Comparison of ENCODE assay signal across 8 cellular contexts in the genomic region with DNA sequence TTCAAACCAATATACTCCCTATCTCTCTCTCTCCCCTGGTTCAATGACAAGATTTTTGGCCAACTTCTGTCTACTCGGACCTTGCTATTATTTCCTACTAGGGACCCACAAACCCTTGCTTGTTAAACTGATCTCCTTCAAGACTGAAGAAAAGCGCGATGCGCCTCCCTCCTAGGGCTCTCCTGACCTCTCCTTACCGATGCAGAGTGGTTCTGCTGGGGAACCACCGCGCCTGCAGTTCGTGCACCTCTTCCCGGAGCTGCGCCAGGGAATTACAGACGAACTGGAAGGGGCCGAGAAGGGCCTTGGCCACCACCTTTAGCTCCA. TPM values are rescaled to one million over a fixed set of nuclear protein-coding genes. Genes with fewer than 3 reads are reported as not detected.
DNase-seq lines count a peak whose midpoint lies in the region; ATAC-seq and TF ChIP-seq lines count a peak whose summit lies in the region.
"Not testable (repeated sequence)": the region's sequence is repeated elsewhere in the genome, so short reads cannot be mapped to it uniquely, and the experiment has no call there.

No MANE protein-coding gene starts in this region.

- peaks cover 15% of the 10 kb centered on the region for H3K27me3 Mint-ChIP-seq in MCF 10A (ENCODE audit: insufficient read depth, unreplicated experiment)

- H3K4me1 ChIP-seq in SK-N-SH (ENCODE audit: control insufficient read depth in 1 of 2, insufficient read depth in 2 of 2, low read depth in 1 of 2, low read length in 1 of 2); iPS DF 6.9 (ENCODE audit: control insufficient read depth, insufficient read depth, low read length); osteoblast (ENCODE audit: insufficient read depth, low read length): not testable (repeated sequence)

- H3K9ac ChIP-seq in SK-N-SH, result peak overlapping the region; percentile 69

- H3K27ac ChIP-seq in SK-N-SH (ENCODE audit: low read depth in 2 of 2, low read length in 1 of 2); iPS DF 6.9 (ENCODE audit: low read length); osteoblast (ENCODE audit: low read depth, low read length): not testable (repeated sequence)

- peak; percentile 38 for ATAC-seq in GM18868 (IDR thresholded peaks at IDR 0.05; ENCODE audit: unreplicated experiment)
- ATAC-seq in HG02840 (IDR thresholded peaks at IDR 0.05; ENCODE audit: low FRiP score, unreplicated experiment), result peak; percentile 36

- not testable (repeated sequence) for H3K27me3 ChIP-seq in SK-N-SH (ENCODE audit: insufficient read depth); iPS DF 6.9 (ENCODE audit: control insufficient read depth, insufficient read depth, low read length); osteoblast (ENCODE audit: insufficient read depth, low read length)

- H3K4me3 Mint-ChIP-seq in MCF 10A (ENCODE audit: unreplicated experiment), result peak overlapping the region; percentile 80

- 2% methylated on average over 12 of the region's 12 CpGs for WGBS in SK-N-SH (ENCODE audit: low lambda C conversion rate)
- WGBS in iPS DF 6.9 (ENCODE audit: insufficient coverage, insufficient read length), result no CpG with 5 or more reads among the region's 12 CpGs

- CTCF ChIA-PET in SK-N-SH (lab: Yijun Ruan, JAX), result not testable (repeated sequence)
- CTCF ChIA-PET in MCF 10A (lab: Yijun Ruan, JAX), result interaction anchor here (0.6 to 0.9 kb wide), 3 partner anchors 10 to 126 kb away, joined by 3 read pairs; no protein-coding TSS in a partner anchor

- not testable (repeated sequence) for H4K20me1 ChIP-seq in SK-N-SH (ENCODE audit: insufficient read depth); osteoblast (ENCODE audit: insufficient read depth, low read length)

- TF ChIP-seq EP300 in SK-N-SH (IDR thresholded peaks at IDR 0.05; ENCODE audit: borderline replicate concordance in 1 of 2, low read depth in 1 of 2, low read length in 1 of 2), result not testable (repeated sequence)

- H3K4me3 ChIP-seq in SK-N-SH (ENCODE audit: low read depth in 2 of 2, low read length in 1 of 2) (peak overlapping the region; percentile 74 to 77), iPS DF 6.9 (ENCODE audit: low read length) (peak overlapping the region; percentile 34; the same call in 1 of the 2 replicates), osteoblast (ENCODE audit: insufficient read depth, low read length) (peak overlapping the region; percentile 70)

- H3K79me2 ChIP-seq in SK-N-SH (ENCODE audit: insufficient read depth); osteoblast (ENCODE audit: insufficient read depth, low read length): not testable (repeated sequence)

- H3K36me3 ChIP-seq in SK-N-SH (replicated peaks in 1 of 2; ENCODE audit: control insufficient read depth in 1 of 2, insufficient read depth in 2 of 2, low read length in 1 of 2); iPS DF 6.9 (ENCODE audit: control insufficient read depth, insufficient read depth, low read length); osteoblast (ENCODE audit: insufficient read depth, low read length): not testable (repeated sequence)

- intact Hi-C loops in MCF 10A (cut with micrococcal nuclease), result not testable (repeated sequence)

- POLR2A ChIA-PET in SK-N-SH (lab: Yijun Ruan, JAX), result not testable (repeated sequence)
- POLR2A ChIA-PET in MCF 10A (lab: Yijun Ruan, JAX), result interaction anchor here (0.6 kb wide), 1 partner anchor 21 kb away, joined by 3 read pairs; no protein-coding TSS in a partner anchor

- DNase-seq in A172 (ENCODE audit: low spot score), result peak; percentile 27
- DNase-seq in LoVo (ENCODE audit: low spot score), result peak; percentile 31
- DNase-seq in SK-N-SH; MCF 10A (ENCODE audit: unreplicated experiment); iPS DF 6.9 (ENCODE audit: low read depth, low spot score): not testable (repeated sequence)
- DNase-seq in osteoblast (ENCODE audit: insufficient read length, low spot score, missing footprints), result peak; percentile 45

- H2AFZ ChIP-seq in SK-N-SH (ENCODE audit: low read depth) (peak overlapping the region; percentile 96), osteoblast (ENCODE audit: low read length) (peak overlapping the region; percentile 82)

- H3F3A ChIP-seq in SK-N-SH (replicated peaks; ENCODE audit: insufficient read depth), result not testable (repeated sequence)

- BruUV-seq in MCF 10A (replicated peaks; lab: Mats Ljungman, UMichigan), result not testable (repeated sequence)

- peaks cover 11% of the 10 kb centered on the region for H3K4me1 Mint-ChIP-seq in MCF 10A (ENCODE audit: insufficient read depth, unreplicated experiment)

- not testable (repeated sequence) for H3K36me3 Mint-ChIP-seq in MCF 10A (ENCODE audit: insufficient read depth, unreplicated experiment)

- H3K9me2 ChIP-seq in SK-N-SH, result not testable (repeated sequence)

- H3K9me3 Mint-ChIP-seq in MCF 10A (ENCODE audit: unreplicated experiment), result not testable (repeated sequence)

- H3K4me2 ChIP-seq in SK-N-SH (peak overlapping the region; percentile 90), osteoblast (ENCODE audit: insufficient read depth, low read length) (peak overlapping the region; percentile 83)

- not testable (repeated sequence) for TF ChIP-seq RAD21 in SK-N-SH (IDR thresholded peaks at IDR 0.05; ENCODE audit: low read length)

- not testable (repeated sequence) for H3K9me3 ChIP-seq in SK-N-SH; iPS DF 6.9 (ENCODE audit: control insufficient read depth, insufficient read depth, low read length); osteoblast (ENCODE audit: low read depth, low read length)

- H3K27ac Mint-ChIP-seq in MCF 10A (ENCODE audit: low read depth, unreplicated experiment), result not testable (repeated sequence)

- TF ChIP-seq CTCF in SK-N-SH (IDR thresholded peaks at IDR 0.05); MCF 10A (IDR thresholded peaks at IDR 0.05; ENCODE audit: unreplicated experiment); osteoblast (IDR thresholded peaks at IDR 0.05; ENCODE audit: extremely low read depth, low read depth, low read length): not testable (repeated sequence)

TF ChIP-seq in SK-N-SH, 30 proteins besides CTCF, POLR2A, EP300 and RAD21:
- TF ChIP-seq TAF1 (IDR thresholded peaks at IDR 0.05; ENCODE audit: borderline replicate concordance, low read depth, low read length), result 0 out of 2 replicates have a peak, but pooled peaks have one; percentile 11

RNA-seq across cellular contexts. Expression of a gene that starts 17.6 kb away (rescaled TPM):
- 104 and 105 TPM in 2 replicates for total RNA-seq in A172 (2014; rRNA removed; shearing (Covaris generic))
- 116 and 142 TPM in 2 replicates for polyA plus RNA-seq in SK-N-SH (2012; rRNA removed)
- 146 and 156 TPM in 2 replicates for polyA plus RNA-seq in SK-N-SH (2012; cell fraction: cytosol; rRNA removed)
- 122 and 252 TPM in 2 replicates for polyA plus RNA-seq in SK-N-SH (2012; cell fraction: nucleus; rRNA removed)
- total RNA-seq in MCF 10A (2022) (64.9 and 73.9 TPM in 2 replicates), osteoblast (79.6 and 83.4 TPM in 2 replicates)
